8 cellular contexts compared by ENCODE assay signal in genomic region chr9:96020822-96021615, GRCh38.
DNase-seq lines count a peak whose midpoint lies in the region; ATAC-seq and TF ChIP-seq lines count a peak whose summit lies in the region.

No MANE protein-coding gene starts in this region.

- H3K4me3 ChIP-seq in right atrium auricular region (peak overlapping the region; percentile 34 to 53), retinal pigment epithelial cell (ENCODE audit: low read length) (peak overlapping the region; percentile 45)

- peaks cover 3 to 9% of the 10 kb centered on the region in 2 donors for H3K9me3 Mint-ChIP-seq in activated naive CD4-positive, alpha-beta T cell treated with anti-CD3 and anti-CD28 coated beads, Interleukin-2, amount 50 U/mL, for 72 hours

- H3K4me1 ChIP-seq in right atrium auricular region: peaks cover 0 to 33% of the 10 kb centered on the region in 2 donors

- TF ChIP-seq CTCF in right atrium auricular region (IDR thresholded peaks at IDR 0.05): no peak
- TF ChIP-seq CTCF in retinal pigment epithelial cell (conservative IDR thresholded peaks at IDR 0.05; ENCODE audit: low read depth, low read length): no peak

- H3K27me3 ChIP-seq in right atrium auricular region: peaks cover 0 to 9% of the 10 kb centered on the region in 2 donors

- H3K27ac ChIP-seq in right atrium auricular region: peak overlapping the region; percentile 39 to 70

- no peaks in the 10 kb centered on the region for H3K36me3 ChIP-seq in right atrium auricular region

- peak overlapping the region; percentile 81 to 84 for H3K27ac Mint-ChIP-seq in activated naive CD4-positive, alpha-beta T cell treated with anti-CD3 and anti-CD28 coated beads, Interleukin-2, amount 50 U/mL, for 72 hours

- H3K36me3 Mint-ChIP-seq in activated naive CD4-positive, alpha-beta T cell treated with anti-CD3 and anti-CD28 coated beads, Interleukin-2, amount 50 U/mL, for 72 hours: peaks cover 5 to 26% of the 10 kb centered on the region in 2 donors

- H3K9me3 ChIP-seq in right atrium auricular region: no peaks in the 10 kb centered on the region

- DNase-seq in D341Med (ENCODE audit: low spot score) (peak; percentile 74), NOMO-1 treated with DMSO at 0.1 percent for 48 hours (lab: John Stamatoyannopoulos, UW; ENCODE audit: unreplicated experiment) (peak; percentile 21), right atrium auricular region (ENCODE audit: low spot score) (no peak), retinal pigment epithelial cell (ENCODE audit: low read depth) (no peak), NCI-H446 treated with DMSO at 0.1 percent for 48 hours (lab: John Stamatoyannopoulos, UW) (no peak), HT-29 (ENCODE audit: low spot score) (no peak), NCI-H526 treated with DMSO at 0.1 percent for 48 hours (lab: John Stamatoyannopoulos, UW) (no peak)
- DNase-seq in activated naive CD4-positive, alpha-beta T cell treated with anti-CD3 and anti-CD28 coated beads, Interleukin-2, amount 50 U/mL, for 72 hours (ENCODE audit: low spot score in 2 of 2): peak; percentile 57 to 65

- ATAC-seq in activated naive CD4-positive, alpha-beta T cell treated with anti-CD3 and anti-CD28 coated beads, Interleukin-2, amount 50 U/mL, for 72 hours: peak; percentile 46 to 56

Comparison
In these comparisons a context has a peak if more than half of its experiments do, and no peak if none do; other contexts are left out.
1. DNase-seq: peak in D341Med (single experiment), NOMO-1 treated with DMSO at 0.1 percent for 48 hours (single experiment) and activated naive CD4-positive, alpha-beta T cell treated with anti-CD3 and anti-CD28 coated beads, Interleukin-2, amount 50 U/mL, for 72 hours (2 of 2); none in right atrium auricular region (single experiment), retinal pigment epithelial cell (single experiment), NCI-H446 treated with DMSO at 0.1 percent for 48 hours (single experiment), HT-29 (single experiment) and NCI-H526 treated with DMSO at 0.1 percent for 48 hours (single experiment).